In the genomic region with DNA sequence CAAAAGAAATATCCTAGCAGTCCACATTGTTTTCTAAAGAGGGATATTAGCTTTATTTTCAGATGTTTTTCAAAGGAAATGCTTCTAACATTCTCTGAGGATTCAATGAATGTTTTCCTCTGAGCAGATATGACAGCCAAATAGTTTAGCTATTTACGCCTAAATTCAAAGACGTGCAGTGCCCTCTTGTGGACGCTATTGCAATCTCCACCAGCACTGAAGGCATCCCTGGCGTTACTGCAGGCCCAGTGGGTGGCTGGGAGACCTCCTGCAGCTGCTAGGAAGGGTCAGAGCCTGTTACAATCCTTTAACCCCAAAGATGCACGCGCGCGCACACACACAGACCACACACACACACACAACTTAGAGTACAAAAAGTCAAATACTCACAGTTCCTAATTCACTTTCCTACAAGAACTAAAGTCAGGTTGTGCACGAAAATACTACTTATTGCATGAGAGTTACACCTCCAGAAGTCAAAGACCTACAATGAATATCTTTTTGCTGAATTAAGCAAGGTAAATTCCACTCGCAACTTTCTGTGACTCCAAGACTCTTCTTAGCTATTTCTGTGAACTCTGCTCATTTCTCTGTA, we compare ENCODE assay signal across 8 cellular contexts.
DNase-seq lines count a peak whose midpoint lies in the region; ATAC-seq and TF ChIP-seq lines count a peak whose summit lies in the region.

No MANE protein-coding gene starts in this region.

- TF ChIP-seq CTCF in endodermal cell (conservative IDR thresholded peaks at IDR 0.05) (peak; percentile 93), mesothelial cell of epicardium (IDR thresholded peaks at IDR 0.05; ENCODE audit: unreplicated experiment) (peak; percentile 68)

- no peak overlapping the region for H3K27ac Mint-ChIP-seq in activated CD4-positive, alpha-beta T cell treated with anti-CD3 and anti-CD28 coated beads, Interleukin-2, amount 10 ng/mL, durations not matched to agents 24 days and 14 days
- H3K27ac Mint-ChIP-seq in endodermal cell = no peak overlapping the region
- no peak overlapping the region for H3K27ac Mint-ChIP-seq in mesothelial cell of epicardium

- H3K4me3 ChIP-seq in H7 (ENCODE audit: insufficient read depth, low read depth, low read length) = no peak overlapping the region
- no peak overlapping the region for H3K4me3 ChIP-seq in endodermal cell (ENCODE audit: low read length)

- peak; percentile 46 for ATAC-seq in stimulated activated naive CD8-positive, alpha-beta T cell treated with anti-CD3 and anti-CD28 coated beads, Interleukin-15, Interleukin-2, amounts not matched to agents 100 U/mL and 50 U/mL, for 24 hours
- ATAC-seq in HG02642 (IDR thresholded peaks at IDR 0.05; ENCODE audit: poor library complexity, unreplicated experiment) = no peak

- no peaks in the 10 kb centered on the region for H3K4me1 ChIP-seq in endodermal cell (ENCODE audit: control insufficient read depth, insufficient read depth, low read length)

- in situ Hi-C loops in Caki2 (cut with HindIII; ENCODE audit: low pct_unique_long_range_greater_than_20kb, low sequenced_read_pairs) = no loop called here

- no peak overlapping the region for H3K4me3 Mint-ChIP-seq in activated CD4-positive, alpha-beta T cell treated with anti-CD3 and anti-CD28 coated beads, Interleukin-2, amount 10 ng/mL, durations not matched to agents 24 days and 14 days
- no peak overlapping the region for H3K4me3 Mint-ChIP-seq in endodermal cell
- no peak overlapping the region for H3K4me3 Mint-ChIP-seq in mesothelial cell of epicardium

- 18 to 42% methylated on average over 4 to 10 of the region's 10 CpGs for WGBS in endodermal cell (ENCODE audit: insufficient coverage in 1 of 2, insufficient read length in 1 of 2), 2 experiments

- H3K27me3 Mint-ChIP-seq in activated CD4-positive, alpha-beta T cell treated with anti-CD3 and anti-CD28 coated beads, Interleukin-2, amount 10 ng/mL, durations not matched to agents 24 days and 14 days = no peaks in the 10 kb centered on the region
- H3K27me3 Mint-ChIP-seq in endodermal cell (ENCODE audit: insufficient read depth) (peaks cover 4% of the 10 kb centered on the region), mesothelial cell of epicardium (ENCODE audit: low read depth) (no peaks in the 10 kb centered on the region)

- no peaks in the 10 kb centered on the region for H3K36me3 ChIP-seq in H7 (replicated peaks; ENCODE audit: control insufficient read depth, insufficient read depth, low read length)
- no peaks in the 10 kb centered on the region for H3K36me3 ChIP-seq in endodermal cell (ENCODE audit: control insufficient read depth, insufficient read depth, low read length)

- no peaks in the 10 kb centered on the region for H3K27me3 ChIP-seq in H7 (ENCODE audit: control insufficient read depth, insufficient read depth, low read length)
- H3K27me3 ChIP-seq in endodermal cell (ENCODE audit: control insufficient read depth, insufficient read depth, low read length, poor library complexity, severe bottlenecking) = no peaks in the 10 kb centered on the region

- no peaks in the 10 kb centered on the region for H3K36me3 Mint-ChIP-seq in activated CD4-positive, alpha-beta T cell treated with anti-CD3 and anti-CD28 coated beads, Interleukin-2, amount 10 ng/mL, durations not matched to agents 24 days and 14 days (ENCODE audit: low read depth)
- H3K36me3 Mint-ChIP-seq in endodermal cell (ENCODE audit: low read depth) (no peaks in the 10 kb centered on the region), mesothelial cell of epicardium (no peaks in the 10 kb centered on the region)

- H3K4me1 Mint-ChIP-seq in activated CD4-positive, alpha-beta T cell treated with anti-CD3 and anti-CD28 coated beads, Interleukin-2, amount 10 ng/mL, durations not matched to agents 24 days and 14 days = no peaks in the 10 kb centered on the region
- H3K4me1 Mint-ChIP-seq in endodermal cell (peaks cover 15% of the 10 kb centered on the region), mesothelial cell of epicardium (no peaks in the 10 kb centered on the region)

- DNase-seq in Caki2 (ENCODE audit: low read depth) (peak; percentile 41), H7 (peak; percentile 66), NCI-H2171 (lab: John Stamatoyannopoulos, UW) (peak; percentile 16), endodermal cell (peak; percentile 96), mesothelial cell of epicardium (ENCODE audit: low spot score in 2 of 2, unreplicated experiment in 2 of 2) (peak; percentile 51 to 78)
- peak; percentile 87 for DNase-seq in activated CD4-positive, alpha-beta T cell treated with anti-CD3 and anti-CD28 coated beads, Interleukin-2, amount 10 ng/mL, durations not matched to agents 24 days and 14 days
- DNase-seq in stimulated activated naive CD8-positive, alpha-beta T cell treated with anti-CD3 and anti-CD28 coated beads, Interleukin-15, Interleukin-2, amounts not matched to agents 100 U/mL and 50 U/mL, for 24 hours = peak; percentile 48

- no peaks in the 10 kb centered on the region for H3K9me3 Mint-ChIP-seq in activated CD4-positive, alpha-beta T cell treated with anti-CD3 and anti-CD28 coated beads, Interleukin-2, amount 10 ng/mL, durations not matched to agents 24 days and 14 days
- H3K9me3 Mint-ChIP-seq in endodermal cell = peaks cover 3% of the 10 kb centered on the region
- no peaks in the 10 kb centered on the region for H3K9me3 Mint-ChIP-seq in mesothelial cell of epicardium

- H3K9me3 ChIP-seq in endodermal cell (ENCODE audit: control insufficient read depth, low read length) = no peaks in the 10 kb centered on the region

- H3K9ac ChIP-seq in endodermal cell (ENCODE audit: extremely low read depth, low read length, poor library complexity, severe bottlenecking) = no peak overlapping the region

- H3K27ac ChIP-seq in endodermal cell (ENCODE audit: low read depth, low read length) = no peak overlapping the region

- intact Hi-C loops in activated CD4-positive, alpha-beta T cell treated with anti-CD3 and anti-CD28 coated beads, Interleukin-2, amount 10 ng/mL, durations not matched to agents 24 days and 14 days (cut with micrococcal nuclease) = loop anchor here (2.0 kb wide), 1 partner anchor 397 kb away; no protein-coding TSS in a partner anchor

Comparison
In these comparisons a context has a peak if more than half of its experiments do, and no peak if none do; other contexts are left out.
1. DNase-seq: peak in every context shown above with its lines; median percentile 96 in endodermal cell; 87 in activated CD4-positive, alpha-beta T cell treated with anti-CD3 and anti-CD28 coated beads, Interleukin-2, amount 10 ng/mL, durations not matched to agents 24 days and 14 days; 66 in H7; 64 in mesothelial cell of epicardium; 48 in stimulated activated naive CD8-positive, alpha-beta T cell treated with anti-CD3 and anti-CD28 coated beads, Interleukin-15, Interleukin-2, amounts not matched to agents 100 U/mL and 50 U/mL, for 24 hours; 41 in Caki2; 16 in NCI-H2171.